Comparison of ENCODE assay signal across 10 cellular contexts in genomic region chr14:54568821-54569591, GRCh38. TPM values are rescaled to one million over a fixed set of nuclear protein-coding genes. Genes with fewer than 3 reads are reported as not detected.
DNase-seq lines count a peak whose midpoint lies in the region; ATAC-seq and TF ChIP-seq lines count a peak whose summit lies in the region.
"Had no signal": no experiment of that assay in that cellular context is flagged by ENCODE, and none has a peak within 500 bp of the region (broad histone marks: within the 10 kb centered on the region; RNA-seq: fewer than 3 reads in every experiment).

No MANE protein-coding gene starts in this region.

- ATAC-seq in GM21825 (IDR thresholded peaks at IDR 0.05; ENCODE audit: unreplicated experiment) = no peak

- TF ChIP-seq CTCF in WI38 (IDR thresholded peaks at IDR 0.05; ENCODE audit: low read depth, low read length) = no peak

- H3K79me1 ChIP-seq in trophoblast cell (ENCODE audit: low read length) = peaks cover 23% of the 10 kb centered on the region

- H3K4me3 ChIP-seq in WI38 (ENCODE audit: low read depth, low read length) = peak overlapping the region; percentile 79
- no peak overlapping the region for H3K4me3 ChIP-seq in trophoblast cell (ENCODE audit: low read depth, low read length)

- WGBS in trophoblast cell (ENCODE audit: extremely low coverage, insufficient coverage, insufficient read length) = no CpG with 5 or more reads among the region's 13 CpGs

- peaks cover 3 to 10% of the 10 kb centered on the region in 2 experiments for H3K4me1 ChIP-seq in trophoblast cell (ENCODE audit: control insufficient read depth in 1 of 2, insufficient read depth in 2 of 2, low read length in 2 of 2)

- no peaks in the 10 kb centered on the region for H3K27me3 ChIP-seq in trophoblast cell (ENCODE audit: insufficient read depth, low read length)
- H3K27me3 ChIP-seq: adrenal gland had no signal

- H3K4me3 Mint-ChIP-seq in activated CD4-positive, alpha-beta memory T cell treated with anti-CD3 and anti-CD28 coated beads for 36 hours = no peak overlapping the region

- H2BK5ac ChIP-seq in trophoblast cell (ENCODE audit: low read depth, low read length, poor library complexity) = peak overlapping the region; percentile 18

- intact Hi-C loops in activated CD4-positive, alpha-beta memory T cell treated with anti-CD3 and anti-CD28 coated beads for 36 hours (cut with micrococcal nuclease) = no loop called here

- no peak overlapping the region for H3K9ac ChIP-seq in trophoblast cell (ENCODE audit: low read length)

- H3K27ac Mint-ChIP-seq in activated CD4-positive, alpha-beta memory T cell treated with anti-CD3 and anti-CD28 coated beads for 36 hours = no peak overlapping the region

- no peak overlapping the region for H4K8ac ChIP-seq in trophoblast cell (ENCODE audit: low read depth, low read length)

- H2AFZ ChIP-seq in trophoblast cell (ENCODE audit: insufficient read depth, low read length, poor library complexity) = no peak overlapping the region

- H3K79me2 ChIP-seq in trophoblast cell (ENCODE audit: control insufficient read depth, insufficient read depth, low read length, poor library complexity) = peaks cover 18% of the 10 kb centered on the region

- no peak overlapping the region for H4K91ac ChIP-seq in trophoblast cell (ENCODE audit: low read depth, low read length)

- no peaks in the 10 kb centered on the region for H3K9me3 ChIP-seq in trophoblast cell (ENCODE audit: insufficient read depth, low read depth, low read length)
- H3K9me3 ChIP-seq: adrenal gland had no signal

- H3K36me3 ChIP-seq in trophoblast cell (ENCODE audit: control insufficient read depth in 1 of 2, insufficient read depth in 2 of 2, low read length in 2 of 2) = peaks cover 2% of the 10 kb centered on the region in 2 experiments
- H3K36me3 ChIP-seq: adrenal gland had no signal

- H3K4me2 ChIP-seq in trophoblast cell (ENCODE audit: low read length) = peak overlapping the region; percentile 69

- no peak overlapping the region for H3K14ac ChIP-seq in trophoblast cell (ENCODE audit: low read length)

- H2AK5ac ChIP-seq in trophoblast cell (ENCODE audit: low read length) = no peak overlapping the region

- DNase-seq in EH (ENCODE audit: low read depth) = peak; percentile 81
- peak; percentile 24 for DNase-seq in glomerular visceral epithelial cell (ENCODE audit: extremely low spot score)
- no peak for DNase-seq in trophoblast cell
- no peak for DNase-seq in AG08395 (ENCODE audit: low spot score)
- DNase-seq in NCI-H1048 (lab: John Stamatoyannopoulos, UW) = no peak
- no peak for DNase-seq in activated CD4-positive, alpha-beta memory T cell treated with anti-CD3 and anti-CD28 coated beads for 36 hours
- DNase-seq: NCI-H1417 treated with DMSO at 0.1 percent for 48 hours had no signal

- POLR2A ChIA-PET in activated CD4-positive, alpha-beta memory T cell treated with anti-CD3 and anti-CD28 coated beads for 36 hours (lab: Charles Lee) = interaction anchor here (0.6 to 1.4 kb wide), 3 partner anchors 101 to 161 kb away, joined by 3 read pairs; no protein-coding TSS in a partner anchor

- H3K9me3 Mint-ChIP-seq in activated CD4-positive, alpha-beta memory T cell treated with anti-CD3 and anti-CD28 coated beads for 36 hours = peaks cover 20% of the 10 kb centered on the region

- H3K36me3 Mint-ChIP-seq in activated CD4-positive, alpha-beta memory T cell treated with anti-CD3 and anti-CD28 coated beads for 36 hours = peaks cover 18% of the 10 kb centered on the region

- no peak overlapping the region for H3K4ac ChIP-seq in trophoblast cell (ENCODE audit: low read depth, low read length)

- H2BK120ac ChIP-seq in trophoblast cell (ENCODE audit: insufficient read depth, low read length, poor library complexity) = no peak overlapping the region

- H4K12ac ChIP-seq in trophoblast cell (ENCODE audit: low read depth, low read length) = no peak overlapping the region

- peaks cover 27% of the 10 kb centered on the region for H3K4me1 Mint-ChIP-seq in activated CD4-positive, alpha-beta memory T cell treated with anti-CD3 and anti-CD28 coated beads for 36 hours (ENCODE audit: low read depth)

- H2BK12ac ChIP-seq in trophoblast cell (ENCODE audit: low read length) = peak overlapping the region; percentile 27

- H3K27me3 Mint-ChIP-seq in activated CD4-positive, alpha-beta memory T cell treated with anti-CD3 and anti-CD28 coated beads for 36 hours = peaks cover 6% of the 10 kb centered on the region

- CTCF ChIA-PET in activated CD4-positive, alpha-beta memory T cell treated with anti-CD3 and anti-CD28 coated beads for 36 hours (lab: Charles Lee) = interaction anchor here (0.6 to 8.5 kb wide), 6 partner anchors 25 to 237 kb away, joined by 3 to 296 read pairs (median 5); no protein-coding TSS in a partner anchor

- H3K27ac ChIP-seq in trophoblast cell (ENCODE audit: low read depth, low read length) = no peak overlapping the region

- no peak overlapping the region for H3K18ac ChIP-seq in trophoblast cell (ENCODE audit: low read length)

- no peak overlapping the region for H3K23ac ChIP-seq in trophoblast cell (ENCODE audit: low read length)

RNA-seq across cellular contexts. Expression of gene SAMD4A, which starts 2.1 kb away (rescaled TPM):
- polyA plus RNA-seq in trophoblast cell (2013) = 13.2 and 14.0 TPM in 2 replicates
- 1 to 10 TPM; 2.4 to 2.6 TPM for total RNA-seq in activated CD4-positive, alpha-beta memory T cell treated with anti-CD3 and anti-CD28 coated beads for 36 hours

RNA-seq across cellular contexts. Expression of gene CGRRF1, which starts 59.3 kb away (rescaled TPM):
- polyA plus RNA-seq in trophoblast cell (2013) = 7.0 and 8.6 TPM in 2 replicates
- total RNA-seq in activated CD4-positive, alpha-beta memory T cell treated with anti-CD3 and anti-CD28 coated beads for 36 hours = 10 to 100 TPM; 13.7 to 15.1 TPM

Comparison
In these comparisons a context has a peak if more than half of its experiments do, and no peak if none do; other contexts are left out.
1. DNase-seq: peak in EH (single experiment) and glomerular visceral epithelial cell (single experiment); none in trophoblast cell (0 of 2), AG08395 (single experiment), NCI-H1048 (single experiment) and activated CD4-positive, alpha-beta memory T cell treated with anti-CD3 and anti-CD28 coated beads for 36 hours (single experiment).